19 cellular contexts compared by ENCODE assay signal in the genomic region with DNA sequence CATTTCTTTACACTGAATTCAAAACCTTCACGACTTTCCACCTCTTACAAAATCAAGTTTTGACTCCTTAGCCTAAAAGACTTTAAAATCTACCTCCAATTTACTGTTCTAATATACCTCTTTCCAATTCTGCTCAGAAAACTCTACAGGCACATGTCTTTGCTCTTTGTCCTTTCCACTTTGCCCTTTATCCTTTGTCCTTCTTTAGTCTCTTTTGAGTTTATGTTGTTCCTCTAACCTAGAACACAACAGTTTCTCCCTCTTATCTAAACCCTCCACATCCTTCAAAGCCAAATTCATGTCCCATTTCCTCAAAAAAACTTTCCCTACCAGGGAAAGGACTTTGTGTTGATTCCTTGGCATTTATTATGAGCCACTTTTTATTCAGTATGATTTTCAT. TPM values are rescaled to one million over a fixed set of nuclear protein-coding genes. Genes with fewer than 3 reads are reported as not detected.
DNase-seq lines count a peak whose midpoint lies in the region; ATAC-seq, FAIRE-seq and TF ChIP-seq lines count a peak whose summit lies in the region.
"Had no signal": no experiment of that assay in that cellular context is flagged by ENCODE, and none has a peak within 500 bp of the region (broad histone marks: within the 10 kb centered on the region; RNA-seq: fewer than 3 reads in every experiment).

No MANE protein-coding gene starts in this region.

- H3K4me3 ChIP-seq in LNCaP clone FGC (ENCODE audit: low read depth, low read length), result peak overlapping the region; percentile 91; the same call in 1 of the 2 replicates
- peak overlapping the region; percentile 19 for H3K4me3 ChIP-seq in neuron (ENCODE audit: low read length)
- H3K4me3 ChIP-seq in pancreas, result no peak overlapping the region

- H3K36me3 Mint-ChIP-seq in activated CD8-positive, alpha-beta T cell treated with anti-CD3 and anti-CD28 coated beads for 36 hours (ENCODE audit: low read depth), result peaks cover 8% of the 10 kb centered on the region
- H3K36me3 Mint-ChIP-seq in activated CD8-positive, alpha-beta T cell treated with anti-CD3 and anti-CD28 coated beads, Interleukin-2, amount 10 ng/mL, durations not matched to agents 7 days and 5 days (ENCODE audit: low read depth), result peaks cover 12% of the 10 kb centered on the region
- H3K36me3 Mint-ChIP-seq in brain, result peaks cover 15% of the 10 kb centered on the region
- peaks cover 10% of the 10 kb centered on the region for H3K36me3 Mint-ChIP-seq in activated CD4-positive, alpha-beta memory T cell treated with anti-CD3 and anti-CD28 coated beads, Interleukin-2, amount 10 ng/mL, durations not matched to agents 7 days and 5 days (ENCODE audit: low read depth)

- H3K4me1 ChIP-seq in neuron (ENCODE audit: insufficient read depth, low read length) (peaks cover 15% of the 10 kb centered on the region), pancreas (peaks cover 6 to 15% (median 7%) of the 10 kb centered on the region in 3 donors)

- 92 to 97% methylated on average over 1 of the region's 1 CpG for WGBS in pancreas, 2 donors

- POLR2A ChIA-PET in activated CD8-positive, alpha-beta T cell treated with anti-CD3 and anti-CD28 coated beads for 36 hours (lab: Charles Lee), result no interaction called here
- POLR2A ChIA-PET in activated CD8-positive, alpha-beta T cell treated with anti-CD3 and anti-CD28 coated beads, Interleukin-2, amount 10 ng/mL, durations not matched to agents 7 days and 5 days (lab: Charles Lee), result no interaction called here
- POLR2A ChIA-PET in activated CD4-positive, alpha-beta memory T cell treated with anti-CD3 and anti-CD28 coated beads, Interleukin-2, amount 10 ng/mL, durations not matched to agents 7 days and 5 days (lab: Charles Lee), result no interaction called here

- H3K4me1 Mint-ChIP-seq in activated CD8-positive, alpha-beta T cell treated with anti-CD3 and anti-CD28 coated beads for 36 hours (ENCODE audit: low read depth), result peaks cover 29% of the 10 kb centered on the region
- H3K4me1 Mint-ChIP-seq in activated CD8-positive, alpha-beta T cell treated with anti-CD3 and anti-CD28 coated beads, Interleukin-2, amount 10 ng/mL, durations not matched to agents 7 days and 5 days (ENCODE audit: low read depth), result peaks cover 27% of the 10 kb centered on the region
- H3K4me1 Mint-ChIP-seq in brain, result peaks cover 42% of the 10 kb centered on the region
- H3K4me1 Mint-ChIP-seq in activated CD4-positive, alpha-beta memory T cell treated with anti-CD3 and anti-CD28 coated beads, Interleukin-2, amount 10 ng/mL, durations not matched to agents 7 days and 5 days, result peaks cover 27% of the 10 kb centered on the region

- no peak for FAIRE-seq in pancreas (lab: Jason Lieb, UNC)

- H3K27me3 ChIP-seq in neuron (ENCODE audit: insufficient read depth, low read length), result no peaks in the 10 kb centered on the region
- H3K27me3 ChIP-seq in pancreas, result no peaks in the 10 kb centered on the region
- H3K27me3 ChIP-seq: breast epithelium, testis had no signal

- no peak overlapping the region for H3K27ac ChIP-seq in pancreas
- H3K27ac ChIP-seq: breast epithelium, left ventricle myocardium inferior had no signal

- H2AFZ ChIP-seq in neuron (ENCODE audit: low read depth, low read length), result no peak overlapping the region

- no peaks in the 10 kb centered on the region for H3K36me3 ChIP-seq in neuron (ENCODE audit: insufficient read depth, low read length)
- H3K36me3 ChIP-seq in pancreas, result no peaks in the 10 kb centered on the region
- H3K36me3 ChIP-seq: breast epithelium, left ventricle myocardium inferior had no signal

- intact Hi-C loops in activated CD8-positive, alpha-beta T cell treated with anti-CD3 and anti-CD28 coated beads for 36 hours (cut with micrococcal nuclease), result no loop called here
- intact Hi-C loops in pancreas (cut with DNase I), result no loop called here

- ATAC-seq in activated CD8-positive, alpha-beta T cell treated with anti-CD3 and anti-CD28 coated beads for 36 hours, result no peak
- ATAC-seq in activated CD8-positive, alpha-beta T cell treated with anti-CD3 and anti-CD28 coated beads, Interleukin-2, amount 10 ng/mL, durations not matched to agents 7 days and 5 days, result no peak
- no peak for ATAC-seq in pancreas
- ATAC-seq in GM19351 (IDR thresholded peaks at IDR 0.05; ENCODE audit: unreplicated experiment), result no peak

- no peak for DNase-seq in activated CD8-positive, alpha-beta T cell treated with anti-CD3 and anti-CD28 coated beads for 36 hours
- DNase-seq in activated CD8-positive, alpha-beta T cell treated with anti-CD3 and anti-CD28 coated beads, Interleukin-2, amount 10 ng/mL, durations not matched to agents 7 days and 5 days, result no peak
- DNase-seq in LNCaP clone FGC (ENCODE audit: low read depth) (no peak), pancreas (no peak)
- DNase-seq in activated CD4-positive, alpha-beta memory T cell treated with anti-CD3 and anti-CD28 coated beads, Interleukin-2, amount 10 ng/mL, durations not matched to agents 7 days and 5 days, result no peak
- DNase-seq: activated naive CD4-positive, alpha-beta T cell treated with anti-CD3 and anti-CD28 coated beads, Interleukin-2, amount 10 ng/mL, durations not matched to agents 7 days and 5 days; HCEC 1CT; hypothalamus; IMR-90; left ventricle myocardium inferior; NCI-H1092; NCI-H748 treated with DMSO at 0.1 percent for 48 hours; retina; T-helper 1 cell; testis had no signal

- H3K27ac Mint-ChIP-seq in activated CD8-positive, alpha-beta T cell treated with anti-CD3 and anti-CD28 coated beads for 36 hours, result no peak overlapping the region
- H3K27ac Mint-ChIP-seq in activated CD8-positive, alpha-beta T cell treated with anti-CD3 and anti-CD28 coated beads, Interleukin-2, amount 10 ng/mL, durations not matched to agents 7 days and 5 days, result no peak overlapping the region
- H3K27ac Mint-ChIP-seq in brain, result no peak overlapping the region
- no peak overlapping the region for H3K27ac Mint-ChIP-seq in activated CD4-positive, alpha-beta memory T cell treated with anti-CD3 and anti-CD28 coated beads, Interleukin-2, amount 10 ng/mL, durations not matched to agents 7 days and 5 days
- H3K27ac Mint-ChIP-seq: activated naive CD4-positive, alpha-beta T cell treated with anti-CD3 and anti-CD28 coated beads, Interleukin-2, amount 10 ng/mL, durations not matched to agents 7 days and 5 days had no signal

- CTCF ChIA-PET in activated CD8-positive, alpha-beta T cell treated with anti-CD3 and anti-CD28 coated beads for 36 hours (lab: Charles Lee), result no interaction called here
- CTCF ChIA-PET in activated CD8-positive, alpha-beta T cell treated with anti-CD3 and anti-CD28 coated beads, Interleukin-2, amount 10 ng/mL, durations not matched to agents 7 days and 5 days (lab: Charles Lee), result interaction anchor here (0.9 kb wide), 1 partner anchor 373 kb away, joined by 3 read pairs; a partner anchor contains a TSS
- CTCF ChIA-PET in activated CD4-positive, alpha-beta memory T cell treated with anti-CD3 and anti-CD28 coated beads, Interleukin-2, amount 10 ng/mL, durations not matched to agents 7 days and 5 days (lab: Charles Lee), result interaction anchor here (1.5 kb wide), 1 partner anchor 222 kb away, joined by 4 read pairs; no protein-coding TSS in a partner anchor

- peak overlapping the region; percentile 23 for H3K4me3 Mint-ChIP-seq in activated CD8-positive, alpha-beta T cell treated with anti-CD3 and anti-CD28 coated beads for 36 hours
- H3K4me3 Mint-ChIP-seq in activated CD8-positive, alpha-beta T cell treated with anti-CD3 and anti-CD28 coated beads, Interleukin-2, amount 10 ng/mL, durations not matched to agents 7 days and 5 days, result no peak overlapping the region
- H3K4me3 Mint-ChIP-seq in brain, result peak overlapping the region; percentile 5 to 48 (median 37)
- H3K4me3 Mint-ChIP-seq in activated CD4-positive, alpha-beta memory T cell treated with anti-CD3 and anti-CD28 coated beads, Interleukin-2, amount 10 ng/mL, durations not matched to agents 7 days and 5 days, result no peak overlapping the region

- no peaks in the 10 kb centered on the region for H3K9me3 ChIP-seq in neuron (ENCODE audit: low read length)
- H3K9me3 ChIP-seq in pancreas, result no peaks in the 10 kb centered on the region
- H3K9me3 ChIP-seq: breast epithelium, left ventricle myocardium inferior, testis had no signal

- no peaks in the 10 kb centered on the region for H3K27me3 Mint-ChIP-seq in activated CD8-positive, alpha-beta T cell treated with anti-CD3 and anti-CD28 coated beads for 36 hours
- H3K27me3 Mint-ChIP-seq in activated CD8-positive, alpha-beta T cell treated with anti-CD3 and anti-CD28 coated beads, Interleukin-2, amount 10 ng/mL, durations not matched to agents 7 days and 5 days (ENCODE audit: low read depth), result no peaks in the 10 kb centered on the region
- H3K27me3 Mint-ChIP-seq in brain, result peaks cover 5% of the 10 kb centered on the region
- H3K27me3 Mint-ChIP-seq in activated CD4-positive, alpha-beta memory T cell treated with anti-CD3 and anti-CD28 coated beads, Interleukin-2, amount 10 ng/mL, durations not matched to agents 7 days and 5 days, result no peaks in the 10 kb centered on the region

- TF ChIP-seq CTCF in activated CD8-positive, alpha-beta T cell treated with anti-CD3 and anti-CD28 coated beads for 36 hours (IDR thresholded peaks at IDR 0.05), result no peak
- no peak for TF ChIP-seq CTCF in LNCaP clone FGC (IDR thresholded peaks at IDR 0.05; ENCODE audit: control insufficient read depth, extremely low read depth, insufficient read depth)
- no peak for TF ChIP-seq CTCF in brain (conservative IDR thresholded peaks at IDR 0.05)
- TF ChIP-seq CTCF in pancreas (IDR thresholded peaks at IDR 0.05), result no peak

- H3K9me3 Mint-ChIP-seq in activated CD8-positive, alpha-beta T cell treated with anti-CD3 and anti-CD28 coated beads for 36 hours, result peaks cover 2% of the 10 kb centered on the region
- H3K9me3 Mint-ChIP-seq in activated CD8-positive, alpha-beta T cell treated with anti-CD3 and anti-CD28 coated beads, Interleukin-2, amount 10 ng/mL, durations not matched to agents 7 days and 5 days (ENCODE audit: insufficient read depth), result no peaks in the 10 kb centered on the region
- H3K9me3 Mint-ChIP-seq in brain, result peaks cover 0 to 4% (median 2%) of the 10 kb centered on the region in 5 experiments
- H3K9me3 Mint-ChIP-seq in activated CD4-positive, alpha-beta memory T cell treated with anti-CD3 and anti-CD28 coated beads, Interleukin-2, amount 10 ng/mL, durations not matched to agents 7 days and 5 days, result no peaks in the 10 kb centered on the region

RNA-seq across cellular contexts. Expression of a gene that starts 1.4 kb away (rescaled TPM):
- 1 to 10 TPM; 1.5 to 2.1 TPM for total RNA-seq in activated CD8-positive, alpha-beta T cell treated with anti-CD3 and anti-CD28 coated beads for 36 hours
- total RNA-seq in activated CD8-positive, alpha-beta T cell treated with anti-CD3 and anti-CD28 coated beads, Interleukin-2, amount 10 ng/mL, durations not matched to agents 7 days and 5 days, result 1 to 10 TPM in 1 of 2 experiments, under 1 TPM in 1; 0.53 to 1.2 TPM
- polyA plus RNA-seq in brain (ENCODE audit: insufficient read depth, low read depth, low replicate concordance) (3.0 TPM), pancreas (1 to 10 TPM; 1.7 to 3.8 TPM)
- 1 to 10 TPM in 4 of 6 donors, under 1 TPM in 2; 0.47 to 1.3 (median 1.1) TPM for total RNA-seq in pancreas
- total RNA-seq in activated CD4-positive, alpha-beta memory T cell treated with anti-CD3 and anti-CD28 coated beads, Interleukin-2, amount 10 ng/mL, durations not matched to agents 7 days and 5 days, result 1 to 10 TPM; 1.7 to 2.2 TPM

RNA-seq across cellular contexts. Expression of a gene that starts 5.8 kb away (rescaled TPM):
- total RNA-seq in activated CD8-positive, alpha-beta T cell treated with anti-CD3 and anti-CD28 coated beads for 36 hours, result 10 to 100 TPM; 97.6 to 98.9 TPM
- 10 to 100 TPM; 83.0 to 87.6 TPM for total RNA-seq in activated CD8-positive, alpha-beta T cell treated with anti-CD3 and anti-CD28 coated beads, Interleukin-2, amount 10 ng/mL, durations not matched to agents 7 days and 5 days
- polyA plus RNA-seq in brain (ENCODE audit: insufficient read depth, low read depth, low replicate concordance) (59.1 TPM), pancreas (10 to 100 TPM; 45.4 to 72.1 TPM)
- 10 to 100 TPM; 41.5 to 68.7 (median 47.2) TPM for total RNA-seq in pancreas
- total RNA-seq in activated CD4-positive, alpha-beta memory T cell treated with anti-CD3 and anti-CD28 coated beads, Interleukin-2, amount 10 ng/mL, durations not matched to agents 7 days and 5 days, result 100 to 1,000 TPM; 115 to 116 TPM

RNA-seq across cellular contexts. Expression of a gene that starts 46.1 kb away (rescaled TPM):
- total RNA-seq in activated CD8-positive, alpha-beta T cell treated with anti-CD3 and anti-CD28 coated beads for 36 hours, result 10 to 100 TPM; 38.2 to 41.1 TPM
- total RNA-seq in activated CD8-positive, alpha-beta T cell treated with anti-CD3 and anti-CD28 coated beads, Interleukin-2, amount 10 ng/mL, durations not matched to agents 7 days and 5 days, result 10 to 100 TPM; 31.3 to 32.5 TPM
- polyA plus RNA-seq in brain (ENCODE audit: insufficient read depth, low read depth, low replicate concordance) (47.8 TPM), pancreas (10 to 100 TPM; 26.8 to 42.5 TPM)
- 10 to 100 TPM; 11.9 to 24.6 (median 15.8) TPM for total RNA-seq in pancreas
- 10 to 100 TPM; 23.4 to 23.5 TPM for total RNA-seq in activated CD4-positive, alpha-beta memory T cell treated with anti-CD3 and anti-CD28 coated beads, Interleukin-2, amount 10 ng/mL, durations not matched to agents 7 days and 5 days

Comparison
In these comparisons a context has a peak if more than half of its experiments do, and no peak if none do; other contexts are left out.
1. H3K4me3 Mint-ChIP-seq: peak in activated CD8-positive, alpha-beta T cell treated with anti-CD3 and anti-CD28 coated beads for 36 hours (single experiment) and brain (5 of 5); none in activated CD8-positive, alpha-beta T cell treated with anti-CD3 and anti-CD28 coated beads, Interleukin-2, amount 10 ng/mL, durations not matched to agents 7 days and 5 days (single experiment) and activated CD4-positive, alpha-beta memory T cell treated with anti-CD3 and anti-CD28 coated beads, Interleukin-2, amount 10 ng/mL, durations not matched to agents 7 days and 5 days (single experiment).
2. H3K4me3 ChIP-seq: peak in LNCaP clone FGC (single experiment) and neuron (single experiment); none in pancreas (0 of 4).